8 cellular contexts compared by ENCODE assay signal in genomic region chr3:52022323-52023100, GRCh38. TPM values are rescaled to one million over a fixed set of nuclear protein-coding genes. Genes with fewer than 3 reads are reported as not detected.
DNase-seq lines count a peak whose midpoint lies in the region; ATAC-seq and TF ChIP-seq lines count a peak whose summit lies in the region.
"Had no signal": no experiment of that assay in that cellular context is flagged by ENCODE, and none has a peak within 500 bp of the region (broad histone marks: within the 10 kb centered on the region; RNA-seq: fewer than 3 reads in every experiment).

No MANE protein-coding gene starts in this region.

- no peaks in the 10 kb centered on the region for H3K36me3 Mint-ChIP-seq in endothelial cell (ENCODE audit: low read depth, unreplicated experiment)

- TF ChIP-seq POLR2A in spleen (IDR thresholded peaks at IDR 0.05), result no peak

- no peak overlapping the region for H3K4me3 Mint-ChIP-seq in endothelial cell (ENCODE audit: unreplicated experiment)
- H3K4me3 Mint-ChIP-seq: activated naive CD8-positive, alpha-beta T cell treated with anti-CD3 and anti-CD28 coated beads, Interleukin-2, amount 50 U/mL, for 24 hours had no signal

- peaks cover 45% of the 10 kb centered on the region for H3K4me1 Mint-ChIP-seq in endothelial cell (ENCODE audit: unreplicated experiment)
- H3K4me1 Mint-ChIP-seq: activated naive CD8-positive, alpha-beta T cell treated with anti-CD3 and anti-CD28 coated beads, Interleukin-2, amount 50 U/mL, for 24 hours had no signal

- ATAC-seq in GM18519 (IDR thresholded peaks at IDR 0.05; ENCODE audit: low FRiP score, unreplicated experiment), result no peak
- ATAC-seq: activated naive CD8-positive, alpha-beta T cell treated with anti-CD3 and anti-CD28 coated beads, Interleukin-2, amount 50 U/mL, for 24 hours had no signal

- H3K27me3 Mint-ChIP-seq in endothelial cell (ENCODE audit: unreplicated experiment), result peaks cover 10% of the 10 kb centered on the region

- H3K4me1 ChIP-seq in spleen, result peaks cover 16 to 77% (median 47%) of the 10 kb centered on the region in 6 donors

- no peaks in the 10 kb centered on the region for H3K9me3 ChIP-seq in spleen

- intact Hi-C loops in spleen (cut with DNase I; ENCODE audit: low total_unique reads), result no loop called here

- 81 to 93% (median 86%) methylated on average over 20 of the region's 20 CpGs for WGBS in spleen, 5 donors

- no peaks in the 10 kb centered on the region for H3K36me3 ChIP-seq in spleen

- H3K4me3 ChIP-seq in fibroblast of mammary gland (ENCODE audit: control insufficient read depth, low read depth, low read length) (no peak overlapping the region), spleen (no peak overlapping the region)

- H3K9me3 Mint-ChIP-seq in endothelial cell (ENCODE audit: unreplicated experiment), result no peaks in the 10 kb centered on the region
- H3K9me3 Mint-ChIP-seq: activated naive CD8-positive, alpha-beta T cell treated with anti-CD3 and anti-CD28 coated beads, Interleukin-2, amount 50 U/mL, for 24 hours had no signal

- DNase-seq in DMS153 (lab: John Stamatoyannopoulos, UW) (peak; percentile 2), DMS153 treated with DMSO at 0.1 percent for 48 hours (lab: John Stamatoyannopoulos, UW; ENCODE audit: unreplicated experiment) (no peak), fibroblast of mammary gland (ENCODE audit: low read depth) (peak; percentile 29), spleen (no peak), endothelial cell (ENCODE audit: low spot score) (no peak)
- DNase-seq: 8988T; activated naive CD8-positive, alpha-beta T cell treated with anti-CD3 and anti-CD28 coated beads, Interleukin-2, amount 50 U/mL, for 24 hours had no signal

- H3K27ac ChIP-seq in spleen, result peak overlapping the region in 5 of 8 donors; percentile 0 to 73 (median 49)

- TF ChIP-seq CTCF in fibroblast of mammary gland (conservative IDR thresholded peaks at IDR 0.05; ENCODE audit: control insufficient read depth, insufficient read depth, low read depth, low read length) (no peak), spleen (IDR thresholded peaks at IDR 0.05 in 8 of 11, conservative IDR thresholded peaks at IDR 0.05 in 3 of 11) (no peak), endothelial cell (IDR thresholded peaks at IDR 0.05; ENCODE audit: unreplicated experiment) (no peak)

- H3K27ac Mint-ChIP-seq in endothelial cell (ENCODE audit: unreplicated experiment), result no peak overlapping the region
- H3K27ac Mint-ChIP-seq: activated naive CD8-positive, alpha-beta T cell treated with anti-CD3 and anti-CD28 coated beads, Interleukin-2, amount 50 U/mL, for 24 hours had no signal

- no peaks in the 10 kb centered on the region for H3K27me3 ChIP-seq in spleen (replicated peaks in 1 of 7)

RNA-seq across cellular contexts. Expression of gene RPL29, which starts 26.8 kb away (rescaled TPM):
- total RNA-seq in spleen, result 1,000 to 10,000 TPM in 4 of 7 donors, 100 to 1,000 TPM in 3; 684 to 1,403 (median 1,036) TPM
- 1,000 to 10,000 TPM; 3,003 to 4,302 (median 4,113) TPM for polyA plus RNA-seq in spleen
- total RNA-seq in endothelial cell (ENCODE audit: unreplicated experiment), result 925 TPM

RNA-seq across cellular contexts. Expression of gene DUSP7, which starts 33.9 kb away (rescaled TPM):
- total RNA-seq in spleen (10 to 100 TPM; 31.5 to 68.6 (median 42.6) TPM), endothelial cell (ENCODE audit: unreplicated experiment) (21.7 TPM)
- polyA plus RNA-seq in spleen, result 10 to 100 TPM in 1 of 3 donors, 1 to 10 TPM in 2; 5.4 to 20.1 (median 6.9) TPM

RNA-seq across cellular contexts. Expression of gene ACY1, which starts 39.2 kb away (rescaled TPM):
- total RNA-seq in spleen (10 to 100 TPM; 16.7 to 31.1 (median 26.0) TPM), endothelial cell (ENCODE audit: unreplicated experiment) (19.8 TPM)
- 10 to 100 TPM; 28.1 to 29.8 (median 29.2) TPM for polyA plus RNA-seq in spleen

RNA-seq across cellular contexts. Expression of gene ABHD14A, which starts 47.6 kb away (rescaled TPM):
- total RNA-seq in spleen, result 10 to 100 TPM in 4 of 7 donors, 1 to 10 TPM in 3; 8.7 to 23.9 (median 12.3) TPM
- polyA plus RNA-seq in spleen, result 10 to 100 TPM; 18.7 to 26.7 (median 22.1) TPM
- 5.4 TPM for total RNA-seq in endothelial cell (ENCODE audit: unreplicated experiment)

RNA-seq across cellular contexts. Expression of gene ABHD14B, which starts 48.7 kb away (rescaled TPM):
- total RNA-seq in spleen, result 10 to 100 TPM; 33.8 to 74.9 (median 56.3) TPM
- 10 to 100 TPM; 60.1 to 71.4 (median 66.8) TPM for polyA plus RNA-seq in spleen
- 7.1 TPM for total RNA-seq in endothelial cell (ENCODE audit: unreplicated experiment)

Comparison
In these comparisons a context has a peak if more than half of its experiments do, and no peak if none do; other contexts are left out.
1. DNase-seq: peak in DMS153 (single experiment) and fibroblast of mammary gland (single experiment); none in DMS153 treated with DMSO at 0.1 percent for 48 hours (single experiment), spleen (single experiment) and endothelial cell (single experiment).